In the genomic region with DNA sequence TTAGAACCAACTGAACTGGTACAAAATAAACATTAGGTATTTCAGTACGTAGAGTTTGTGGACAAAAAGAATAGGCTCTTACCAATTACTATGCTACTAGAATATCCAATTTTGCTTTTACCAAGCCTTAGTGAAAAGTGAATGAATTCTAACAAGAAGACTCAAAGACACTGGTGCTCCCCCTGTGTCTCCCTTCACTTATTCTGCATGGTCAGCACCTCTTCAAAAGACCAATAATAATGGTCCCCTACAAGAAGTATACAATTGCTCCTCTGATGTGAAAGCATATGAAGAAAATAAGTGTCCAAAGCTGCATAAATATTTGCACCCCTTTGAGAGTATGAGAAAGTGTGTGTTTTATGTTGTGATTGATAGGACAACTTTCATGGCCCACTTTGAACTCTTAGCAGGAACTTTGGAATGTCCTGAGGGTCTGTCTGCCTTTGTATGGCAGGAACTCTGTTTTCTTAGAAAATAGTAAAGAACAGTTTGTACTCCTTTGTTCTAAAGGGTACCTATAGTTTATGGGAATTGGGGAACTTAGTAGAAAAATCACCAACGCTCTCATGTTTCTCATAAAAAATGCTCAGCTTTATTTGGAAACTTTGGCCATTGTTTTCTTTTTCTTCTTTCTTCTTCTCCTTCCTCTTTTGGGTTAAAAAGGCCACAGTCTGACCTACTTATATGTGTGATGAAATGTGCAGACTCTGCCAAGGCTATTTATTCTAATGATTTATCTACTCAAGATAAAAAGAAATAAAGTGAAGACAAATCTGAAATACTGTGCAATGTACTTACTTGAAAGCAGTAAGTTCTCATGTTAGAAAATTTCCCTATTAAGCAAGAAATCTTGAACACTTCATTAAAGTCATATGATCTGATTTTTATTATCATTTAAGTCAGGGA, we compare ENCODE assay signal across 16 cellular contexts.
A peak's percentile ranks its signal among the peaks of the same experiment; 100 is the strongest.
DNase-seq lines count a peak whose midpoint lies in the region; ATAC-seq lines count a peak whose summit lies in the region.
"Had no signal": no experiment of that assay in that cellular context is flagged by ENCODE, and none has a peak within 500 bp of the region (broad histone marks: within the 10 kb centered on the region; RNA-seq: fewer than 3 reads in every experiment).

No MANE protein-coding gene starts in this region.

- H3K4me1 ChIP-seq in CD4-positive, alpha-beta memory T cell (ENCODE audit: insufficient read depth, low read length) = no peaks in the 10 kb centered on the region

- POLR2A ChIA-PET in CD4-positive, alpha-beta memory T cell (lab: Charles Lee; ENCODE audit: partially characterized antibody) = no interaction called here

- H3K27me3 Mint-ChIP-seq in CD4-positive, alpha-beta memory T cell = peaks cover 0 to 1% of the 10 kb centered on the region in 2 donors
- H3K27me3 Mint-ChIP-seq: dendritic cell treated with granulocyte-macrophage colony-stimulating factor and Interleukin-4, amounts not matched to agents 40 ng/mL and 50 ng/mL, for 4 days had no signal

- no peak overlapping the region for H3K4me3 Mint-ChIP-seq in CD4-positive, alpha-beta memory T cell
- H3K4me3 Mint-ChIP-seq: CD8-positive, alpha-beta memory T cell; dendritic cell treated with granulocyte-macrophage colony-stimulating factor and Interleukin-4, amounts not matched to agents 40 ng/mL and 50 ng/mL, for 4 days had no signal

- no peak overlapping the region for H3K27ac Mint-ChIP-seq in CD4-positive, alpha-beta memory T cell
- H3K27ac Mint-ChIP-seq: CD8-positive, alpha-beta memory T cell; dendritic cell treated with granulocyte-macrophage colony-stimulating factor and Interleukin-4, amounts not matched to agents 40 ng/mL and 50 ng/mL, for 4 days had no signal

- H3K9me3 ChIP-seq in CD4-positive, alpha-beta memory T cell (ENCODE audit: control insufficient read depth in 1 of 2, low read length in 2 of 2) = no peaks in the 10 kb centered on the region

- CTCF ChIA-PET in CD4-positive, alpha-beta memory T cell (lab: Charles Lee; ENCODE audit: partially characterized antibody) = no interaction called here

- no peaks in the 10 kb centered on the region for H3K27me3 ChIP-seq in CD4-positive, alpha-beta memory T cell (ENCODE audit: insufficient read depth, low read length)

- H3K27ac ChIP-seq in CD4-positive, alpha-beta memory T cell (ENCODE audit: low read depth, low read length) = no peak overlapping the region

- H3K4me3 ChIP-seq in CD4-positive, alpha-beta memory T cell (ENCODE audit: low read length in 2 of 2) = no peak overlapping the region

- H3K9me3 Mint-ChIP-seq in CD4-positive, alpha-beta memory T cell = no peaks in the 10 kb centered on the region
- H3K9me3 Mint-ChIP-seq: CD8-positive, alpha-beta memory T cell; dendritic cell treated with granulocyte-macrophage colony-stimulating factor and Interleukin-4, amounts not matched to agents 40 ng/mL and 50 ng/mL, for 4 days had no signal

- no peaks in the 10 kb centered on the region for H3K36me3 ChIP-seq in CD4-positive, alpha-beta memory T cell (ENCODE audit: insufficient read depth, low read length)

- H3K4me1 Mint-ChIP-seq in CD4-positive, alpha-beta memory T cell = no peaks in the 10 kb centered on the region
- H3K4me1 Mint-ChIP-seq: CD8-positive, alpha-beta memory T cell had no signal

- DNase-seq in LHCN-M2 (ENCODE audit: low read depth) (peak; percentile 17), amniotic epithelial cell (ENCODE audit: low read depth) (peak; percentile 91), left ventricle myocardium superior (no peak), stromal cell of bone marrow (ENCODE audit: low read depth) (peak; percentile 2), AG08395 (ENCODE audit: low spot score) (no peak), T-helper 1 cell (no peak)
- no peak for DNase-seq in CD4-positive, alpha-beta memory T cell
- DNase-seq: activated effector memory CD4-positive, alpha-beta T cell treated with Interleukin-2 at 50 U/mL for 16 hours; CD8-positive, alpha-beta memory T cell; erythroblast; hippocampal formation; left colon; NCI-H1930; NCI-H524; stimulated activated CD4-positive, alpha-beta T cell treated with anti-CD3 and anti-CD28 coated beads, Interleukin-1b, Interleukin-23, amount 100 ng/mL, for 48 hours had no signal

- H3K36me3 Mint-ChIP-seq in CD4-positive, alpha-beta memory T cell = no peaks in the 10 kb centered on the region
- H3K36me3 Mint-ChIP-seq: CD8-positive, alpha-beta memory T cell had no signal

- ATAC-seq in left ventricle myocardium superior = peak; percentile 64
- ATAC-seq: left colon had no signal

- intact Hi-C loops in left ventricle myocardium superior (cut with micrococcal nuclease) = no loop called here
- intact Hi-C loops in CD4-positive, alpha-beta memory T cell (cut with micrococcal nuclease) = no loop called here

Comparison
In these comparisons a context has a peak if more than half of its experiments do, and no peak if none do; other contexts are left out.
1. DNase-seq: peak in LHCN-M2 (single experiment), amniotic epithelial cell (single experiment) and stromal cell of bone marrow (single experiment); none in left ventricle myocardium superior (single experiment), AG08395 (single experiment), CD4-positive, alpha-beta memory T cell (0 of 5) and T-helper 1 cell (0 of 5).